In the genomic region with DNA sequence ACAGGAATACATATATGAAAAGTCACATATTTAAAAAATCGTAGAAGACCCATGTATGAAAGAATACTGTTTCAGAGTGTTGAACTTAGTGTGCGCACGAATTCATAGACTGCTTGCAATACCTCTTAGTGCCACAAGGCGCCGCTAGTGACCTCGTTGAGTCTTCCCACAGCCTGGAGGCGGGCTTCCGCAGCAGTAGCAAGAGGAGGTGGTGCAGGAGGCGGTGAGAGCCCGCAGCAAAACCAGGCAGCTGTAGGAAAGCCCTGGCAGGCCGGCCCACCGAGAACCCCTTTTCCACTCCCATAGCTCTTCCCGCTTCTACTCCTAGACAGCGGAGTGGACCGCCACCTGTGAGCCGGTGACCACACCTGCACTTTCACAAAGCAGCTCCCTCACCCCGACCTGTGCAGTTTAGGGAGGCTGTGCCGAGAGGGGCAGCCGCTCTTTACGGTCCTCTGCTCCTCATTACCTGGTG, we compare ENCODE assay signal across 8 cellular contexts. TPM values are rescaled to one million over a fixed set of nuclear protein-coding genes. Genes with fewer than 3 reads are reported as not detected.
DNase-seq lines count a peak whose midpoint lies in the region; ATAC-seq and TF ChIP-seq lines count a peak whose summit lies in the region.

No MANE protein-coding gene starts in this region.

- H3K4ac ChIP-seq in mesenchymal stem cell (ENCODE audit: low read depth in 1 of 2, low read length in 2 of 2) = peak overlapping the region in 1 of 2 experiments; percentile 70

- H3K4me1 ChIP-seq in A673 (ENCODE audit: insufficient read depth, low read length, poor library complexity, severe bottlenecking) = peaks cover 7% of the 10 kb centered on the region
- peaks cover 17% of the 10 kb centered on the region for H3K4me1 ChIP-seq in mesenchymal stem cell (ENCODE audit: control insufficient read depth, insufficient read depth, low read depth, low read length)

- H2BK120ac ChIP-seq in mesenchymal stem cell (ENCODE audit: low read depth, low read length) = no peak overlapping the region

- H3K9me3 ChIP-seq in A673 (ENCODE audit: low read depth, low read length, poor library complexity, severe bottlenecking) (no peaks in the 10 kb centered on the region), mesenchymal stem cell (ENCODE audit: control insufficient read depth, low read length) (no peaks in the 10 kb centered on the region)

- DNase-seq in A673 (ENCODE audit: low spot score) (peak; percentile 87), NCI-H2227 treated with DMSO at 0.1 percent for 48 hours (lab: John Stamatoyannopoulos, UW) (peak; percentile 79), dermis microvascular lymphatic vessel endothelial cell (ENCODE audit: low read depth in 2 of 2) (peak; percentile 67 to 85), mesenchymal stem cell (peak; percentile 86)
- DNase-seq in activated CD4-positive, alpha-beta T cell treated with anti-CD3 and anti-CD28 coated beads for 48 hours = peak; percentile 80
- peak; percentile 42 for DNase-seq in stimulated activated CD8-positive, alpha-beta memory T cell treated with anti-CD3 and anti-CD28 coated beads, Interleukin-12 subunit alpha, Interleukin-12 subunit beta, amount 100 ng/mL, for 4 hours (ENCODE audit: low read depth)

- peak overlapping the region; percentile 18 for H2AFZ ChIP-seq in mesenchymal stem cell (ENCODE audit: low read depth, low read length)

- TF ChIP-seq CTCF in A673 (conservative IDR thresholded peaks at IDR 0.05; ENCODE audit: low read depth, low read length) = peak; percentile 92

- POLR2A ChIA-PET in A673 (lab: Charles Lee; ENCODE audit: low non-redundant PET) = no interaction called here

- no peak overlapping the region for H3K23ac ChIP-seq in mesenchymal stem cell (ENCODE audit: low read length in 2 of 2)

- ATAC-seq in GM18505 (IDR thresholded peaks at IDR 0.05; ENCODE audit: unreplicated experiment) (peak; percentile 92), HG02981 (IDR thresholded peaks at IDR 0.05; ENCODE audit: unreplicated experiment) (peak; percentile 93)

- intact Hi-C loops in A673 (cut with micrococcal nuclease; ENCODE audit: unreplicated experiment) = loop anchor here (1.0 to 5.0 kb wide), 3 partner anchors 393 to 1647 kb away; no protein-coding TSS in a partner anchor

- H3K27me3 ChIP-seq in A673 (replicated peaks; ENCODE audit: insufficient read depth, low read depth, low read length, poor library complexity) (no peaks in the 10 kb centered on the region), mesenchymal stem cell (ENCODE audit: control insufficient read depth in 1 of 2, insufficient read depth in 1 of 2, low read length in 2 of 2) (peaks cover 0 to 18% of the 10 kb centered on the region in 2 experiments)

- CTCF ChIA-PET in A673 (lab: Charles Lee) = interaction anchor here (0.6 kb wide), 1 partner anchor 719 kb away, joined by 3 read pairs; no protein-coding TSS in a partner anchor

- H3K4me2 ChIP-seq in mesenchymal stem cell (ENCODE audit: low read length, poor library complexity, severe bottlenecking) = peak overlapping the region; percentile 12

- peak overlapping the region; percentile 9 to 29 for H3K18ac ChIP-seq in mesenchymal stem cell (ENCODE audit: low read depth in 1 of 2, low read length in 2 of 2)

- H2BK15ac ChIP-seq in mesenchymal stem cell (ENCODE audit: low read depth, poor library complexity, severe bottlenecking) = no peak overlapping the region

- H3K4me3 ChIP-seq in A673 (ENCODE audit: low read depth, low read length, poor library complexity, severe bottlenecking) (peak overlapping the region; percentile 14), mesenchymal stem cell (ENCODE audit: insufficient read depth in 1 of 2, low read depth in 1 of 2, low read length in 2 of 2) (peak overlapping the region in 1 of 2 experiments; percentile 67)

- H3K79me1 ChIP-seq in mesenchymal stem cell (replicated peaks; ENCODE audit: low read length, poor library complexity, severe bottlenecking) = no peaks in the 10 kb centered on the region

- H2AK5ac ChIP-seq in mesenchymal stem cell (ENCODE audit: low read length, severe bottlenecking) = no peak overlapping the region

- H3K14ac ChIP-seq in mesenchymal stem cell (ENCODE audit: low read length in 2 of 2) = peak overlapping the region in 1 of 2 experiments; percentile 51

- H3K27ac ChIP-seq in A673 (ENCODE audit: low read depth, low read length, poor library complexity, severe bottlenecking) = no peak overlapping the region
- no peak overlapping the region for H3K27ac ChIP-seq in mesenchymal stem cell (ENCODE audit: low read length, poor library complexity, severe bottlenecking)

- peak overlapping the region; percentile 20 for H4K8ac ChIP-seq in mesenchymal stem cell (ENCODE audit: low read length)

- H3K36me3 ChIP-seq in A673 (ENCODE audit: insufficient read depth, low read length, poor library complexity, severe bottlenecking) = no peaks in the 10 kb centered on the region
- H3K36me3 ChIP-seq in mesenchymal stem cell (ENCODE audit: control insufficient read depth in 1 of 2, insufficient read depth in 2 of 2, low read depth in 1 of 2, low read length in 2 of 2) = peaks cover 0 to 2% of the 10 kb centered on the region in 2 experiments

- H4K91ac ChIP-seq in mesenchymal stem cell (ENCODE audit: low read length) = peak overlapping the region; percentile 47

- TF ChIP-seq POLR2A in GM18505 (IDR thresholded peaks at IDR 0.05; ENCODE audit: borderline replicate concordance, extremely low read depth, insufficient read depth, insufficient read length) = no peak

- WGBS in mesenchymal stem cell = 16% methylated on average over 14 of the region's 20 CpGs

- H3K9ac ChIP-seq in mesenchymal stem cell (ENCODE audit: low read length) = peak overlapping the region; percentile 54

- H2BK12ac ChIP-seq in mesenchymal stem cell (ENCODE audit: low read length in 2 of 2) = peak overlapping the region in 1 of 2 experiments; percentile 96

- BruUV-seq in A673 (replicated peaks; lab: Mats Ljungman, UMichigan) = no TSS peak

- H2BK5ac ChIP-seq in mesenchymal stem cell (ENCODE audit: low read depth, low read length, poor library complexity, severe bottlenecking) = no peak overlapping the region

RNA-seq across cellular contexts. Expression of gene MTARC1, which starts 23.5 kb away (rescaled TPM):
- total RNA-seq in A673 (2021) (0.43 TPM in 1 of 2 replicates, not detected in the other), dermis microvascular lymphatic vessel endothelial cell (1.0 and 3.6 TPM in 2 replicates)
- polyA plus RNA-seq in mesenchymal stem cell (2013, experiment 1 of 2) = 2.4 TPM
- 1.9 TPM for polyA plus RNA-seq in mesenchymal stem cell (2013, experiment 2 of 2)
